9 cellular contexts compared by ENCODE assay signal in genomic region chr1:184905601-184906322, GRCh38.
DNase-seq lines count a peak whose midpoint lies in the region; ATAC-seq, FAIRE-seq and TF ChIP-seq lines count a peak whose summit lies in the region.
"Had no signal": no experiment of that assay in that cellular context is flagged by ENCODE, and none has a peak within 500 bp of the region (broad histone marks: within the 10 kb centered on the region; RNA-seq: fewer than 3 reads in every experiment).

No MANE protein-coding gene starts in this region.

- H3K4me3 Mint-ChIP-seq in activated CD8-positive, alpha-beta T cell treated with anti-CD3 and anti-CD28 coated beads for 36 hours: no peak overlapping the region

- CTCF ChIA-PET in activated CD8-positive, alpha-beta T cell treated with anti-CD3 and anti-CD28 coated beads for 36 hours (lab: Charles Lee): interaction anchor here (1.3 kb wide), 1 partner anchor 76 kb away, joined by 4 read pairs; no protein-coding TSS in a partner anchor

- H3K4me3 ChIP-seq in adipocyte (ENCODE audit: low read length) (no peak overlapping the region), small intestine (ENCODE audit: low read depth in 1 of 2, low read length in 2 of 2) (no peak overlapping the region)

- peaks cover 12% of the 10 kb centered on the region for H3K4me1 Mint-ChIP-seq in activated CD8-positive, alpha-beta T cell treated with anti-CD3 and anti-CD28 coated beads for 36 hours (ENCODE audit: low read depth)

- FAIRE-seq in small intestine (lab: Jason Lieb, UNC): no peak
- FAIRE-seq: colon had no signal

- no peaks in the 10 kb centered on the region for H3K27me3 Mint-ChIP-seq in activated CD8-positive, alpha-beta T cell treated with anti-CD3 and anti-CD28 coated beads for 36 hours

- 11 to 50% (median 33%) methylated on average over 3 of the region's 3 CpGs for whole genome bisulfite sequencing in small intestine, 3 donors

- peak; percentile 97 for DNase-seq in NCI-H2029 treated with DMSO at 0.1 percent for 48 hours (lab: John Stamatoyannopoulos, UW)
- DNase-seq in adipocyte (ENCODE audit: low read depth): peak; percentile 22
- DNase-seq in small intestine: peak; percentile 60
- DNase-seq in HCEC 1CT: no peak
- DNase-seq in activated CD8-positive, alpha-beta T cell treated with anti-CD3 and anti-CD28 coated beads for 36 hours: no peak
- DNase-seq in NCI-H2227 treated with DMSO at 0.1 percent for 48 hours (lab: John Stamatoyannopoulos, UW): no peak
- DNase-seq: activated T-cell treated with anti-CD3 and anti-CD28 coated beads, Interleukin-2, amount 50 U/mL, for 1 hour had no signal

- TF ChIP-seq CTCF in activated CD8-positive, alpha-beta T cell treated with anti-CD3 and anti-CD28 coated beads for 36 hours (IDR thresholded peaks at IDR 0.05): no peak

- H3K9ac ChIP-seq in adipocyte (ENCODE audit: low read length): no peak overlapping the region

- peaks cover 2% of the 10 kb centered on the region for H3K9me3 Mint-ChIP-seq in activated CD8-positive, alpha-beta T cell treated with anti-CD3 and anti-CD28 coated beads for 36 hours

- H3K27ac ChIP-seq in small intestine (ENCODE audit: low read depth in 1 of 2, low read length in 1 of 2): no peak overlapping the region

- ATAC-seq in GM21367 (IDR thresholded peaks at IDR 0.05; ENCODE audit: unreplicated experiment): peak; percentile 4
- ATAC-seq in activated CD8-positive, alpha-beta T cell treated with anti-CD3 and anti-CD28 coated beads for 36 hours: no peak

- H3K27ac Mint-ChIP-seq in activated CD8-positive, alpha-beta T cell treated with anti-CD3 and anti-CD28 coated beads for 36 hours: no peak overlapping the region

- intact Hi-C loops in activated CD8-positive, alpha-beta T cell treated with anti-CD3 and anti-CD28 coated beads for 36 hours (cut with micrococcal nuclease): no loop called here

- peaks cover 39% of the 10 kb centered on the region for H3K4me1 ChIP-seq in adipocyte (ENCODE audit: control insufficient read depth, insufficient read depth, low read length)
- H3K4me1 ChIP-seq in small intestine (ENCODE audit: control insufficient read depth in 2 of 2, insufficient read depth in 1 of 2, low read depth in 1 of 2, low read length in 1 of 2): peaks cover 0 to 7% of the 10 kb centered on the region in 2 donors

- no peaks in the 10 kb centered on the region for H3K36me3 Mint-ChIP-seq in activated CD8-positive, alpha-beta T cell treated with anti-CD3 and anti-CD28 coated beads for 36 hours (ENCODE audit: low read depth)

- H3K9me3 ChIP-seq in adipocyte (ENCODE audit: control insufficient read depth, low read length) (no peaks in the 10 kb centered on the region), small intestine (ENCODE audit: control insufficient read depth, low read depth) (no peaks in the 10 kb centered on the region)

- H3K27me3 ChIP-seq in adipocyte (replicated peaks; ENCODE audit: control insufficient read depth, insufficient read depth, low read length) (no peaks in the 10 kb centered on the region), small intestine (ENCODE audit: control insufficient read depth in 2 of 2, insufficient read depth in 2 of 2, low read length in 2 of 2) (no peaks in the 10 kb centered on the region)

- H3K36me3 ChIP-seq in adipocyte (ENCODE audit: control insufficient read depth, insufficient read depth, low read length, severe bottlenecking) (no peaks in the 10 kb centered on the region), small intestine (ENCODE audit: control insufficient read depth in 2 of 2, insufficient read depth in 2 of 2, low read length in 2 of 2) (no peaks in the 10 kb centered on the region)

- POLR2A ChIA-PET in activated CD8-positive, alpha-beta T cell treated with anti-CD3 and anti-CD28 coated beads for 36 hours (lab: Charles Lee): no interaction called here

Comparison
In these comparisons a context has a peak if more than half of its experiments do, and no peak if none do; other contexts are left out.
1. DNase-seq: peak in NCI-H2029 treated with DMSO at 0.1 percent for 48 hours (single experiment), adipocyte (single experiment) and small intestine (single experiment); none in HCEC 1CT (single experiment), activated CD8-positive, alpha-beta T cell treated with anti-CD3 and anti-CD28 coated beads for 36 hours (single experiment) and NCI-H2227 treated with DMSO at 0.1 percent for 48 hours (single experiment).